In the genomic region with DNA sequence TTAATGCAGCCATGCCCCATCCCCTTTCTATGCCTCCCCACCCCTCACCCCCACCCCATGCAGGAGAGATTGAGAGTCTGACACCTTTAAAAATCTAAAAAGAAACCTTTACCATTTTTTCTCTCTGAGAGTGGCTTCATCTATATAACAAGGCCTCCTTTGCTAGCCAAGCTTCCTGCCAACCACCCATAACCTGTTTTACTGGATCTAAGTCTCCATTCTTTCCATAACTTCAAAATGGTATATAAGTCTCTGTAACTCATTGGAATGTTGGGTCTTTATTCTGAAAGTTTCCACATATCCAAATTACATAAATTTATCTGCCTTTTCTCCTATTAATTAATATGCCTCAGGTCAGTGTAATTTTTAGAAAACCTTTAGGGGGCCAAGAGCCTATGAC, we compare ENCODE assay signal across 1 cellular context.
TF ChIP-seq lines count a peak whose summit lies in the region.

No MANE protein-coding gene starts in this region.

TF ChIP-seq in H1, 55 proteins besides CTCF, POLR2A, EP300 and RAD21 (continued from another document):
- TF ChIP-seq CREB1 (IDR thresholded peaks at IDR 0.05) (no peak), HDAC2 (IDR thresholded peaks at IDR 0.05; ENCODE audit: borderline replicate concordance in 1 of 2, low read depth in 2 of 2, low read length in 2 of 2) (no peak), SP2 (IDR thresholded peaks at IDR 0.05; ENCODE audit: low read length) (no peak)
